Comparison of ENCODE assay signal across 27 cellular contexts in genomic region chr5:75952963-75953362, GRCh38.
"Had no signal": no experiment of that assay in that cellular context is flagged by ENCODE, and none has a peak within 500 bp of the region (broad histone marks: within the 10 kb centered on the region; RNA-seq: fewer than 3 reads in every experiment).

No MANE protein-coding gene starts in this region.

- H3K36me3 ChIP-seq: neural progenitor cell, ovary, right lobe of liver, sigmoid colon, stomach, thoracic aorta, thyroid gland, tibial nerve, upper lobe of left lung, vagina had no signal

- H3K4me3 Mint-ChIP-seq: nephron; neural progenitor cell; stimulated activated effector memory CD8-positive, alpha-beta T cell treated with anti-CD3 and anti-CD28 coated beads, Interleukin-12 subunit alpha, Interleukin-12 subunit beta, amount 100 ng/mL, for 72 hours; stimulated activated naive B cell treated with anti-CD40 and anti-IgM and Interleukin-4, amounts not matched to agents 10 μg/mL and 1 μg/mL and 100 μg/mL, for 72 hours; stimulated activated naive CD8-positive, alpha-beta T cell treated with anti-CD3 and anti-CD28 coated beads, Interleukin-15, Interleukin-2, amounts not matched to agents 100 ng/mL and 50 ng/mL, for 24 hours had no signal

- H3K27me3 ChIP-seq: neural progenitor cell, ovary, right lobe of liver, sigmoid colon, stomach, thyroid gland, tibial nerve, upper lobe of left lung, vagina had no signal

- H3K4me3 ChIP-seq: neural progenitor cell, ovary, psoas muscle, right lobe of liver, sigmoid colon, stomach, thoracic aorta, thyroid gland, tibial nerve, upper lobe of left lung, vagina had no signal

- H3K9me3 ChIP-seq: ovary, psoas muscle, right lobe of liver, sigmoid colon, thoracic aorta, thyroid gland, upper lobe of left lung, vagina had no signal

- H3K4me1 ChIP-seq: neural progenitor cell, parathyroid adenoma, psoas muscle, right lobe of liver, sigmoid colon, stomach, thyroid gland, upper lobe of left lung, vagina had no signal

- H3K27ac Mint-ChIP-seq: nephron; progenitor cell of endocrine pancreas; stimulated activated effector memory CD8-positive, alpha-beta T cell treated with anti-CD3 and anti-CD28 coated beads, Interleukin-12 subunit alpha, Interleukin-12 subunit beta, amount 100 ng/mL, for 72 hours; stimulated activated naive B cell treated with anti-CD40 and anti-IgM and Interleukin-4, amounts not matched to agents 10 μg/mL and 1 μg/mL and 100 μg/mL, for 72 hours; stimulated activated naive CD8-positive, alpha-beta T cell treated with anti-CD3 and anti-CD28 coated beads, Interleukin-15, Interleukin-2, amounts not matched to agents 100 ng/mL and 50 ng/mL, for 24 hours had no signal

- DNase-seq: occipital lobe; ovary; posterior cingulate gyrus; psoas muscle; right cardiac atrium; right lobe of liver; sigmoid colon; small intestine; stimulated activated CD4-positive, alpha-beta T cell treated with anti-CD3 and anti-CD28 coated beads, Interleukin-15, amount 100 ng/mL, for 24 hours; stimulated activated CD4-positive, alpha-beta T cell treated with anti-CD3 and anti-CD28 coated beads, Interleukin-2, amount 100 ng/mL, for 24 hours; stimulated activated CD4-positive, alpha-beta T cell treated with anti-CD3 and anti-CD28 coated beads, Interleukin-2, amount 100 ng/mL, for 48 hours; stimulated activated CD4-positive, alpha-beta T cell treated with anti-CD3 and anti-CD28 coated beads, Interleukin-4, amount 100 ng/mL, for 24 hours; stimulated activated naive B cell treated with anti-CD40 and anti-IgM and Interleukin-4, amounts not matched to agents 10 μg/mL and 1 μg/mL and 100 μg/mL, for 72 hours; stimulated activated naive CD4-positive, alpha-beta T cell treated with Interleukin-2 at 50 U/mL for 16 hours; stomach; thyroid gland; trophoblast cell; upper lobe of left lung had no signal

- ATAC-seq: psoas muscle; right cardiac atrium; right lobe of liver; stimulated activated effector memory CD8-positive, alpha-beta T cell treated with anti-CD3 and anti-CD28 coated beads, Interleukin-12 subunit alpha, Interleukin-12 subunit beta, amount 100 ng/mL, for 72 hours; stimulated activated naive B cell treated with anti-CD40 and anti-IgM and Interleukin-4, amounts not matched to agents 10 μg/mL and 1 μg/mL and 100 μg/mL, for 72 hours had no signal

- H3K4me1 Mint-ChIP-seq: nephron; stimulated activated effector memory CD8-positive, alpha-beta T cell treated with anti-CD3 and anti-CD28 coated beads, Interleukin-12 subunit alpha, Interleukin-12 subunit beta, amount 100 ng/mL, for 72 hours; stimulated activated naive B cell treated with anti-CD40 and anti-IgM and Interleukin-4, amounts not matched to agents 10 μg/mL and 1 μg/mL and 100 μg/mL, for 72 hours had no signal

- H3K27ac ChIP-seq: neural progenitor cell, ovary, parathyroid adenoma, psoas muscle, right lobe of liver, sigmoid colon, stomach, thoracic aorta, thyroid gland, tibial nerve, upper lobe of left lung, vagina had no signal

- H3K36me3 Mint-ChIP-seq: neural progenitor cell; stimulated activated effector memory CD8-positive, alpha-beta T cell treated with anti-CD3 and anti-CD28 coated beads, Interleukin-12 subunit alpha, Interleukin-12 subunit beta, amount 100 ng/mL, for 72 hours; stimulated activated naive B cell treated with anti-CD40 and anti-IgM and Interleukin-4, amounts not matched to agents 10 μg/mL and 1 μg/mL and 100 μg/mL, for 72 hours had no signal
